ENCODE assay signal across 8 cellular contexts in the genomic region with DNA sequence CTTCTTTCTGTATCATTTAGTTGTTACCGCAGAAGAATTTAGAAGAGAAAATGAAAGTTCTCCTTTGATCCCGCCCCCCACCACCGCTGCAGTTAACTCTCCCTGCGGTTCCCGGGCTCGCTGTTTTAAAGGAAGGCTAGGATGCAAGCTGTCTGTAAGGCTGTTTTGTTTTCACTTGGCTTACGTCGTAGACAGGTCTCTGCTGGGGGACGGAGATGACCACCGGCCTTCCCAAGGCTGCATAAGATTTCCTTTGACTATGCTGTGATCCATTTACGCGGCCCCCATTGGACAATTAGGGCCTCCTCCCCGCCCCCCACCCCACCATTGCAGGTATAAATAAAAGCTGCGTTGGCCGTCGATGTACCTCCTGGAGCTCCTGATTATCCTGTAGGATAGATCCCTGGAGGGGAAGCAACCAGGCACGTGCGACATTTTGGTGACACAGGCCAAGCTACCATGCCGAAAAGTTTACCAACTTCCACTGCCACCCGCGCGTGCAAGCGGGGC. TPM values are rescaled to one million over a fixed set of nuclear protein-coding genes. Genes with fewer than 3 reads are reported as not detected.
A peak's percentile ranks its signal among the peaks of the same experiment; 100 is the strongest.
DNase-seq lines count a peak whose midpoint lies in the region; ATAC-seq and TF ChIP-seq lines count a peak whose summit lies in the region.

No MANE protein-coding gene starts in this region.

- H3K9me3 ChIP-seq in iPS-18a (ENCODE audit: control insufficient read depth, low read depth, low read length): no peaks in the 10 kb centered on the region

- H3K9me3 Mint-ChIP-seq in stimulated activated naive CD8-positive, alpha-beta T cell treated with anti-CD3 and anti-CD28 coated beads, Interleukin-15, amount 100 ng/mL, for 72 hours: no peaks in the 10 kb centered on the region
- no peaks in the 10 kb centered on the region for H3K9me3 Mint-ChIP-seq in endothelial cell (ENCODE audit: unreplicated experiment)

- peak overlapping the region in 1 of 2 donors; percentile 40 for H3K27ac Mint-ChIP-seq in stimulated activated naive CD8-positive, alpha-beta T cell treated with anti-CD3 and anti-CD28 coated beads, Interleukin-15, amount 100 ng/mL, for 72 hours
- no peak overlapping the region for H3K27ac Mint-ChIP-seq in endothelial cell (ENCODE audit: unreplicated experiment)

- peaks cover 3% of the 10 kb centered on the region for H3K36me3 Mint-ChIP-seq in endothelial cell (ENCODE audit: low read depth, unreplicated experiment)

- no peak for ATAC-seq in stimulated activated naive CD8-positive, alpha-beta T cell treated with anti-CD3 and anti-CD28 coated beads, Interleukin-15, amount 100 ng/mL, for 72 hours

- peaks cover 24% of the 10 kb centered on the region for H3K4me1 ChIP-seq in iPS-18a (ENCODE audit: control insufficient read depth, low read depth, low read length)

- no peak for TF ChIP-seq CTCF in endothelial cell (IDR thresholded peaks at IDR 0.05; ENCODE audit: unreplicated experiment)

- H3K36me3 ChIP-seq in iPS-18a (ENCODE audit: control insufficient read depth, low read depth, low read length): no peaks in the 10 kb centered on the region

- peak overlapping the region; percentile 86 to 99 for H3K4me3 Mint-ChIP-seq in stimulated activated naive CD8-positive, alpha-beta T cell treated with anti-CD3 and anti-CD28 coated beads, Interleukin-15, amount 100 ng/mL, for 72 hours
- H3K4me3 Mint-ChIP-seq in endothelial cell (ENCODE audit: unreplicated experiment): no peak overlapping the region

- H3K9ac ChIP-seq in iPS-18a (ENCODE audit: low read length): no peak overlapping the region

- H3K27me3 ChIP-seq in iPS-18a (ENCODE audit: control insufficient read depth, insufficient read depth, low read length): peaks cover 95% of the 10 kb centered on the region

- peak; percentile 89 for DNase-seq in DMS53 (lab: John Stamatoyannopoulos, UW)
- DNase-seq in NCI-H2029 treated with DMSO at 0.1 percent for 48 hours (lab: John Stamatoyannopoulos, UW): peak; percentile 60
- DNase-seq in activated naive CD4-positive, alpha-beta T cell treated with Interleukin-2 at 50 U/mL for 16 hours: peak; percentile 60
- peak; percentile 38 to 41 for DNase-seq in stimulated activated naive CD8-positive, alpha-beta T cell treated with anti-CD3 and anti-CD28 coated beads, Interleukin-15, amount 100 ng/mL, for 72 hours
- no peak for DNase-seq in endothelial cell (ENCODE audit: low spot score)
- DNase-seq in activated CD4-positive, CD25-positive, alpha-beta regulatory T cell treated with anti-CD3 and anti-CD28 coated beads, Interleukin-2, amount 50 U/mL, for 72 hours: no peak
- no peak for DNase-seq in iPS-NIHi7 (ENCODE audit: extremely low spot score)

- H3K4me3 ChIP-seq in iPS-18a (ENCODE audit: low read length): peak overlapping the region; percentile 42

- peaks cover 37% of the 10 kb centered on the region for H3K4me1 Mint-ChIP-seq in stimulated activated naive CD8-positive, alpha-beta T cell treated with anti-CD3 and anti-CD28 coated beads, Interleukin-15, amount 100 ng/mL, for 72 hours
- peaks cover 10% of the 10 kb centered on the region for H3K4me1 Mint-ChIP-seq in endothelial cell (ENCODE audit: unreplicated experiment)

- no peaks in the 10 kb centered on the region for H3K27me3 Mint-ChIP-seq in stimulated activated naive CD8-positive, alpha-beta T cell treated with anti-CD3 and anti-CD28 coated beads, Interleukin-15, amount 100 ng/mL, for 72 hours
- peaks cover 14% of the 10 kb centered on the region for H3K27me3 Mint-ChIP-seq in endothelial cell (ENCODE audit: unreplicated experiment)

- H3K27ac ChIP-seq in iPS-18a (ENCODE audit: low read length): no peak overlapping the region

RNA-seq across cellular contexts. Expression of gene CPT1A, which starts 1.4 kb away (rescaled TPM):
- total RNA-seq in endothelial cell (ENCODE audit: unreplicated experiment): 0.36 TPM

Comparison
In these comparisons a context has a peak if more than half of its experiments do, and no peak if none do; other contexts are left out.
1. DNase-seq: peak in DMS53 (single experiment), NCI-H2029 treated with DMSO at 0.1 percent for 48 hours (single experiment), activated naive CD4-positive, alpha-beta T cell treated with Interleukin-2 at 50 U/mL for 16 hours (single experiment) and stimulated activated naive CD8-positive, alpha-beta T cell treated with anti-CD3 and anti-CD28 coated beads, Interleukin-15, amount 100 ng/mL, for 72 hours (2 of 2); none in endothelial cell (single experiment), activated CD4-positive, CD25-positive, alpha-beta regulatory T cell treated with anti-CD3 and anti-CD28 coated beads, Interleukin-2, amount 50 U/mL, for 72 hours (single experiment) and iPS-NIHi7 (single experiment).